30 cellular contexts compared by ENCODE assay signal in genomic region chr6:38136547-38136946, GRCh38.
DNase-seq lines count a peak whose midpoint lies in the region; ATAC-seq and TF ChIP-seq lines count a peak whose summit lies in the region.
"Had no signal": no experiment of that assay in that cellular context is flagged by ENCODE, and none has a peak within 500 bp of the region (broad histone marks: within the 10 kb centered on the region; RNA-seq: fewer than 3 reads in every experiment).

No MANE protein-coding gene starts in this region.

- no peaks in the 10 kb centered on the region for H3K79me2 ChIP-seq in HCT116 (ENCODE audit: insufficient read depth, low read length)

- no peaks in the 10 kb centered on the region for H3K27me3 Mint-ChIP-seq in endodermal cell (ENCODE audit: insufficient read depth)
- H3K27me3 Mint-ChIP-seq in osteocyte (ENCODE audit: unreplicated experiment): no peaks in the 10 kb centered on the region

- H4K20me1 ChIP-seq in HCT116 (ENCODE audit: insufficient read depth): no peaks in the 10 kb centered on the region

- H3K4me1 ChIP-seq in HCT116 (ENCODE audit: control insufficient read depth in 1 of 2, insufficient read depth in 2 of 2, low read length in 2 of 2) (peaks cover 0 to 6% of the 10 kb centered on the region in 2 experiments; a peak in 1 of 4 replicates), endodermal cell (ENCODE audit: control insufficient read depth, insufficient read depth, low read length) (no peaks in the 10 kb centered on the region), stomach (peaks cover 0 to 5% (median 2%) of the 10 kb centered on the region in 4 donors)
- H3K4me1 ChIP-seq: prostate gland had no signal

- H2AFZ ChIP-seq in HCT116 (ENCODE audit: low read depth, low read length, poor library complexity, severe bottlenecking): no peak overlapping the region
- H2AFZ ChIP-seq: PC-9 had no signal

- H3K36me3 Mint-ChIP-seq in endodermal cell (ENCODE audit: low read depth) (peaks cover 25% of the 10 kb centered on the region), osteocyte (ENCODE audit: unreplicated experiment) (peaks cover 26% of the 10 kb centered on the region)

- H3K27ac ChIP-seq in HCT116 (ENCODE audit: low read depth, low read length) (no peak overlapping the region), endodermal cell (ENCODE audit: low read depth, low read length) (no peak overlapping the region), stomach (no peak overlapping the region)
- H3K27ac ChIP-seq: adrenal gland, PC-9, prostate gland, sigmoid colon, thyroid gland had no signal

- no peak for TF ChIP-seq RAD21 in HCT116 (IDR thresholded peaks at IDR 0.05; ENCODE audit: low read depth)

- H3K4me3 Mint-ChIP-seq in endodermal cell (no peak overlapping the region), osteocyte (ENCODE audit: unreplicated experiment) (no peak overlapping the region)
- H3K4me3 Mint-ChIP-seq: activated naive CD4-positive, alpha-beta T cell treated with anti-CD3 and anti-CD28 coated beads for 36 hours; activated T-helper 1 cell treated with anti-CD3 and anti-CD28 coated beads, Interleukin-12 subunit alpha, Interleukin-12 subunit beta, Interleukin-2, Interleukin-4 antibody, amounts not matched to agents 30 ng/mL and 10 ng/mL and 1 ng/mL, durations not matched to agents 14 hours and 24 hours and 36 hours; neural crest cell had no signal

- no TSS peak for BruUV-seq in HCT116 (replicated peaks; lab: Mats Ljungman, UMichigan)

- peaks cover 16% of the 10 kb centered on the region for H3K4me1 Mint-ChIP-seq in endodermal cell
- H3K4me1 Mint-ChIP-seq in osteocyte (ENCODE audit: unreplicated experiment): peaks cover 8% of the 10 kb centered on the region

- H3K4me3 ChIP-seq in HCT116 (replicated peaks in 1 of 2; ENCODE audit: low read depth in 1 of 2, low read length in 2 of 2): no peak overlapping the region
- no peak overlapping the region for H3K4me3 ChIP-seq in endodermal cell (ENCODE audit: low read length)
- no peak overlapping the region for H3K4me3 ChIP-seq in stomach
- H3K4me3 ChIP-seq: adrenal gland, PC-9, prostate gland, sigmoid colon, thyroid gland had no signal

- H3K27ac Mint-ChIP-seq in endodermal cell: peak overlapping the region; percentile 16
- H3K27ac Mint-ChIP-seq in osteocyte (ENCODE audit: unreplicated experiment): no peak overlapping the region
- H3K27ac Mint-ChIP-seq: activated naive CD4-positive, alpha-beta T cell treated with anti-CD3 and anti-CD28 coated beads for 36 hours; activated T-helper 1 cell treated with anti-CD3 and anti-CD28 coated beads, Interleukin-12 subunit alpha, Interleukin-12 subunit beta, Interleukin-2, Interleukin-4 antibody, amounts not matched to agents 30 ng/mL and 10 ng/mL and 1 ng/mL, durations not matched to agents 14 hours and 24 hours and 36 hours had no signal

- H3K9me3 Mint-ChIP-seq in endodermal cell (no peaks in the 10 kb centered on the region), osteocyte (ENCODE audit: unreplicated experiment) (peaks cover 5% of the 10 kb centered on the region)
- H3K9me3 Mint-ChIP-seq: activated naive CD4-positive, alpha-beta T cell treated with anti-CD3 and anti-CD28 coated beads for 36 hours; activated T-helper 1 cell treated with anti-CD3 and anti-CD28 coated beads, Interleukin-12 subunit alpha, Interleukin-12 subunit beta, Interleukin-2, Interleukin-4 antibody, amounts not matched to agents 30 ng/mL and 10 ng/mL and 1 ng/mL, durations not matched to agents 14 hours and 24 hours and 36 hours; neural crest cell had no signal

- no peak for TF ChIP-seq POLR2A in HCT116 (IDR thresholded peaks at IDR 0.05; ENCODE audit: borderline replicate concordance, extremely low read depth, insufficient read depth, insufficient read length)
- no peak for TF ChIP-seq POLR2A in stomach (IDR thresholded peaks at IDR 0.05)

- no peak for TF ChIP-seq CTCF in HCT116 (IDR thresholded peaks at IDR 0.05 in 2 of 3, conservative IDR thresholded peaks at IDR 0.05 in 1 of 3; ENCODE audit: borderline replicate concordance in 1 of 3, insufficient read depth in 1 of 3, low read depth in 2 of 3, low read length in 2 of 3)
- no peak for TF ChIP-seq CTCF in endodermal cell (conservative IDR thresholded peaks at IDR 0.05)
- no peak for TF ChIP-seq CTCF in osteocyte (IDR thresholded peaks at IDR 0.05)
- no peak for TF ChIP-seq CTCF in stomach (IDR thresholded peaks at IDR 0.05)

- ATAC-seq in HCT116: peak; percentile 14; the same call in 1 of the 2 replicates
- ATAC-seq: left cardiac atrium had no signal

- POLR2A ChIA-PET in HCT116 (lab: Charles Lee): no interaction called here

- H3K36me3 ChIP-seq in HCT116 (ENCODE audit: control insufficient read depth in 1 of 2, insufficient read depth in 2 of 2, low read length in 2 of 2) (no peaks in the 10 kb centered on the region), endodermal cell (ENCODE audit: control insufficient read depth, insufficient read depth, low read length) (peaks cover 14% of the 10 kb centered on the region), stomach (peaks cover 0 to 8% (median 4%) of the 10 kb centered on the region in 4 donors)
- H3K36me3 ChIP-seq: adrenal gland, prostate gland, thyroid gland had no signal

- 95 to 100% methylated on average over 2 to 4 of the region's 4 CpGs for WGBS in endodermal cell (ENCODE audit: insufficient coverage in 1 of 2, insufficient read length in 1 of 2), 2 experiments
- 86 to 96% (median 90%) methylated on average over 3 to 4 of the region's 4 CpGs for WGBS in stomach, 5 donors

- H3K9ac ChIP-seq in HCT116 (ENCODE audit: low read length) (no peak overlapping the region), endodermal cell (ENCODE audit: extremely low read depth, low read length, poor library complexity, severe bottlenecking) (no peak overlapping the region)

- intact Hi-C loops in HCT116 (cut with micrococcal nuclease) (no loop called here), stomach (cut with DNase I; ENCODE audit: low total_unique reads) (no loop called here)

- H3K9me3 ChIP-seq in HCT116 (ENCODE audit: control insufficient read depth in 1 of 2, insufficient read depth in 1 of 2, low read depth in 1 of 2, low read length in 2 of 2) (no peaks in the 10 kb centered on the region), endodermal cell (ENCODE audit: control insufficient read depth, low read length) (no peaks in the 10 kb centered on the region), stomach (no peaks in the 10 kb centered on the region)
- H3K9me3 ChIP-seq: adrenal gland, Caco-2, prostate gland, sigmoid colon, thyroid gland had no signal

- no peak overlapping the region for H3K4me2 ChIP-seq in HCT116 (ENCODE audit: low read length)
- H3K4me2 ChIP-seq: PC-9 had no signal

- no peaks in the 10 kb centered on the region for H3K27me3 ChIP-seq in HCT116 (ENCODE audit: insufficient read depth, low read length)
- H3K27me3 ChIP-seq in endodermal cell (ENCODE audit: control insufficient read depth, insufficient read depth, low read length, poor library complexity, severe bottlenecking): no peaks in the 10 kb centered on the region
- H3K27me3 ChIP-seq in stomach: no peaks in the 10 kb centered on the region
- H3K27me3 ChIP-seq: adrenal gland, sigmoid colon, thyroid gland had no signal

- H3K9me2 ChIP-seq in HCT116 (ENCODE audit: insufficient read depth): no peaks in the 10 kb centered on the region

- no peak for TF ChIP-seq EP300 in stomach (IDR thresholded peaks at IDR 0.05)

- RAD21 ChIA-PET in HCT116 (lab: Charles Lee; ENCODE audit: low non-redundant PET in 1 of 2, low total read pairs in 2 of 2, uncharacterized antibody in 2 of 2, unreplicated experiment in 2 of 2): no interaction called here

- CTCF ChIA-PET in HCT116 (lab: Charles Lee): no interaction called here

- DNase-seq in HCT116 (ENCODE audit: low read depth, low spot score): no peak
- DNase-seq in NCI-H146 treated with DMSO at 0.1 percent for 48 hours (lab: John Stamatoyannopoulos, UW; ENCODE audit: unreplicated experiment): peak; percentile 69
- DNase-seq in endodermal cell: no peak
- peak; percentile 67 for DNase-seq in osteocyte (ENCODE audit: extremely low spot score, unreplicated experiment)
- no peak for DNase-seq in NK-92 (lab: John Stamatoyannopoulos, UW; ENCODE audit: unreplicated experiment)
- no peak for DNase-seq in Kasumi-1 (lab: John Stamatoyannopoulos, UW)
- no peak for DNase-seq in H4 (ENCODE audit: low spot score)
- no peak for DNase-seq in stomach
- DNase-seq: activated naive CD4-positive, alpha-beta T cell treated with anti-CD3 and anti-CD28 coated beads for 36 hours; adrenal gland; Caco-2; DMS79; effector CD8-positive, alpha-beta T cell; KG1; left cardiac atrium; NCI-H1417 treated with DMSO at 0.1 percent for 48 hours; NCI-H2171 treated with DMSO at 0.1 percent for 48 hours; NCI-H510A treated with DMSO at 0.1 percent for 48 hours; NK-92 treated with Interleukin-12 subunit alpha and Interleukin-12 subunit beta, amount 100 ng/mL, for 24 hours; PC-9; Right ventricle myocardium superior; sigmoid colon; stimulated activated CD4-positive, alpha-beta T cell treated with anti-CD3 and anti-CD28 coated beads, Interleukin-15, amount 100 ng/mL, for 24 hours; stimulated activated naive CD4-positive, alpha-beta T cell; SW 1271; T1000; thyroid gland had no signal

TF ChIP-seq in HCT116, 20 proteins besides CTCF, POLR2A, EP300 and RAD21:
- no peak for TF ChIP-seq CBX3 (IDR thresholded peaks at IDR 0.05; ENCODE audit: low read depth)
- no peak for TF ChIP-seq ATF3 (IDR thresholded peaks at IDR 0.05)
- TF ChIP-seq SIN3A (IDR thresholded peaks at IDR 0.05; ENCODE audit: low read depth): no peak

Comparison
In these comparisons a context has a peak if more than half of its experiments do, and no peak if none do; other contexts are left out.
1. DNase-seq: peak in NCI-H146 treated with DMSO at 0.1 percent for 48 hours (single experiment) and osteocyte (single experiment); none in HCT116 (single experiment), endodermal cell (single experiment), NK-92 (single experiment), Kasumi-1 (0 of 2), H4 (single experiment) and stomach (single experiment).